In the genomic region with DNA sequence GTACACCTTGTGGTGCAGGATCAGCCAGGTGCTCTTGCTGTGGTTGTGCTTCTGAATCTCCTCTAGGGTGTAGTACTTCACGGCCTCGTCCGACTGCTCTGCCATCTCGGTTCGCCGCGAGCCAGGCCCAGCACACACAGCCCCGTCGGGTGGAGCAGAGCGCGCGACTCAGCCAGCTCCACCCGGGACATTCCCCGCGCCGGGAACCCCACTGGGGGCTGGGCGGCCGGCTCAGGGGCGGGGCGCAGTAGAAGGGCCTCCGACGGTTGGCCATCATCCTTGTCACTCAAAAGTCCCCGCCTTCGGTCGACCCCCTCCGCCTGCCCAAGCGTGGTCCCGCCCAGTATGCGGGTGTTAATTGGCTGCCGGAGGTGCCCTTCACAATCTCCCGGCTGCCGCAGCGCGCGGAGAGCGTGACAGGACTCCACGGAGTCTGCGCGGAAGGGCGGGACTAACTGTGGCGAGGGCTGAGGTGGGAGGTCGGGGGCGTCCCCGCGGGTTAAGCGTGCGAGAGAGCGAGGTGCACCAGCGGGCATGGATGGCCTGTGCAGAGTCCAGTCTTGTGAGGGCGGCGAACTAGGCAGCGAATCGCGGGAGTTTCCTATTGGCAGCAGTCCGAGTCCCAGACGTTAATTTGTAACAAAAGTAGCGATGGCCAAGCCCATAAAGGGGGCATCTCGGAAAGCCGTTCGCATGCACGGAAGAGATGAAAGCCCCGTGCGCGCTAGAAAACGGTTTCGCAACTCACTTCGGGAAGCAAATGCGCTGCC, we compare ENCODE assay signal across 8 cellular contexts.
A peak's percentile ranks its signal among the peaks of the same experiment; 100 is the strongest.
DNase-seq lines count a peak whose midpoint lies in the region; ATAC-seq and TF ChIP-seq lines count a peak whose summit lies in the region.

A gene with protein sequence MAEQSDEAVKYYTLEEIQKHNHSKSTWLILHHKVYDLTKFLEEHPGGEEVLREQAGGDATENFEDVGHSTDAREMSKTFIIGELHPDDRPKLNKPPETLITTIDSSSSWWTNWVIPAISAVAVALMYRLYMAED (minus strand): TSS at position 193 of the 770 bp plus-strand sequence. CDS start 88 bp downstream, at position 105.

- POLR2A ChIA-PET in AG04449 (lab: Yijun Ruan, JAX), result no interaction called here

- peak within 1 kb of the TSS; percentile 72 for H3K27ac ChIP-seq in cingulate gyrus (ENCODE audit: low read depth, low read length)

- no peak for TF ChIP-seq CTCF in AG04449 (IDR thresholded peaks at IDR 0.05; ENCODE audit: insufficient read depth, low read length, missing control alignments)

- ATAC-seq in GM18868 (IDR thresholded peaks at IDR 0.05; ENCODE audit: unreplicated experiment), result peak; percentile 99
- ATAC-seq in HG03139 (IDR thresholded peaks at IDR 0.05; ENCODE audit: unreplicated experiment), result peak; percentile 99

- CTCF ChIA-PET in AG04449 (lab: Yijun Ruan, JAX), result no interaction called here

- peak; percentile 73 for DNase-seq in AG04449 (ENCODE audit: low read depth, low spot score)
- peak; percentile 81 to 97 for DNase-seq in NCI-H446 (lab: John Stamatoyannopoulos, UW)
- DNase-seq in activated CD4-positive, alpha-beta T cell treated with anti-CD3 and anti-CD28 coated beads for 4 hours, result peak; percentile 98 to 99
- DNase-seq in kidney tubule cell (ENCODE audit: low spot score), result peak; percentile 97
- DNase-seq in stimulated activated CD4-positive, alpha-beta T cell treated with anti-CD3 and anti-CD28 coated beads, Interleukin-1b, Interleukin-23, amount 100 ng/mL, for 24 hours (ENCODE audit: low read depth in 4 of 4, low spot score in 1 of 4), result peak; percentile 92 to 98 (median 96)

- H3K4me3 ChIP-seq in AG04449 (ENCODE audit: low read depth, low read length), result peak within 1 kb of the TSS; percentile 94

Comparison
In these comparisons a context has a peak if more than half of its experiments do, and no peak if none do; other contexts are left out.
1. Peak in every context shown above with its lines: DNase-seq, ATAC-seq, H3K4me3 ChIP-seq and H3K27ac ChIP-seq.